Comparison of ENCODE assay signal across 32 cellular contexts in the genomic region with DNA sequence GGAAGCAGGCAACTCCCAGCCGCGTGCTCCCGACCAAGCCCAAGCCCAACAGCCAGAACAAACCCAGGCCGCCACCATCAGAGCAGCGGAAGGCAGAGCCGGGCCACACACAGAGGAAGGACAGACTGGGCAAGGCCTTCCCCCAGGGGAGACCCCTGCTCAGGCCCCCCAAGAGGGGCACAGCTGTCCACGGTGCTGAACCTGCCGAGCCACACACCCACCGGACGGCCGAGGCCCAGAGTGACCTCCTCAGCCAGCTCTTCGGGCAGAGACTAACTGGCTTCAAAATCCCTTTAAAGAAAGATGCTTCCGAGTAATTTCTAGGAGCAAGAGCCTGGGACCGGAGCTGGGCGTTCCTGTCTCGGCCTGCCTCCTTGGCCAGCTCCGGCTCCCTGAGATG.
"Had no signal": no experiment of that assay in that cellular context is flagged by ENCODE, and none has a peak within 500 bp of the region (broad histone marks: within the 10 kb centered on the region; RNA-seq: fewer than 3 reads in every experiment).

No MANE protein-coding gene starts in this region.

- H3K27me3 Mint-ChIP-seq: activated CD4-positive, alpha-beta memory T cell treated with anti-CD3 and anti-CD28 coated beads for 36 hours; activated CD4-positive, alpha-beta T cell treated with anti-CD3 and anti-CD28 coated beads for 36 hours; activated CD4-positive, alpha-beta T cell treated with anti-CD3 and anti-CD28 coated beads, Interleukin-2, amount 10 ng/mL, durations not matched to agents 24 days and 14 days; activated CD8-positive, alpha-beta memory T cell treated with anti-CD3 and anti-CD28 coated beads, Interleukin-2, amount 10 ng/mL, durations not matched to agents 7 days and 5 days; activated naive CD4-positive, alpha-beta T cell treated with anti-CD3 and anti-CD28 coated beads, Interleukin-2, amount 10 ng/mL, durations not matched to agents 7 days and 5 days; activated naive CD8-positive, alpha-beta T cell treated with anti-CD3 and anti-CD28 coated beads, Interleukin-2, amount 10 ng/mL, durations not matched to agents 7 days and 5 days; activated T-cell treated with anti-CD3 and anti-CD28 coated beads, Interleukin-2, amount 50 U/mL, for 24 hours; central memory CD8-positive, alpha-beta T cell had no signal

- H3K27ac ChIP-seq: ascending aorta, brain microvascular endothelial cell, coronary artery, dorsolateral prefrontal cortex had no signal

- H3K36me3 ChIP-seq: ascending aorta had no signal

- H3K9me3 ChIP-seq: ascending aorta had no signal

- H3K27me3 ChIP-seq: ascending aorta, brain microvascular endothelial cell had no signal

- H3K9me3 Mint-ChIP-seq: activated CD4-positive, alpha-beta memory T cell treated with anti-CD3 and anti-CD28 coated beads for 36 hours; activated CD4-positive, alpha-beta T cell treated with anti-CD3 and anti-CD28 coated beads, Interleukin-2, amount 10 ng/mL, durations not matched to agents 24 days and 14 days; activated naive CD4-positive, alpha-beta T cell treated with anti-CD3 and anti-CD28 coated beads, Interleukin-2, amount 10 ng/mL, durations not matched to agents 7 days and 5 days; activated naive CD4-positive, alpha-beta T cell treated with anti-CD3 and anti-CD28 coated beads, Interleukin-2, amount 50 U/mL, for 72 hours; activated naive CD8-positive, alpha-beta T cell treated with anti-CD3 and anti-CD28 coated beads, Interleukin-2, amount 10 ng/mL, durations not matched to agents 7 days and 5 days; activated T-cell treated with anti-CD3 and anti-CD28 coated beads, Interleukin-2, amount 50 U/mL, for 24 hours; activated T-cell treated with anti-CD3 and anti-CD28 coated beads, Interleukin-2, amount 50 U/mL, for 72 hours; central memory CD8-positive, alpha-beta T cell; dendritic cell treated with granulocyte-macrophage colony-stimulating factor and Interleukin-4, amounts not matched to agents 40 ng/mL and 50 ng/mL, for 4 days; endodermal cell; T-helper 1 cell treated with Interleukin-12 subunit alpha and Interleukin-12 subunit beta and Interleukin-4 antibody, amounts not matched to agents 30 μg/mL and 1 μg/mL, for 36 hours; T-helper 2 cell treated with Interferon-gamma antibody and Interleukin-4, amounts not matched to agents 5 μg/mL and 100 μg/mL, for 36 hours had no signal

- H3K27ac Mint-ChIP-seq: activated CD4-positive, alpha-beta memory T cell treated with anti-CD3 and anti-CD28 coated beads for 36 hours; activated CD4-positive, alpha-beta T cell treated with anti-CD3 and anti-CD28 coated beads for 36 hours; activated CD4-positive, alpha-beta T cell treated with anti-CD3 and anti-CD28 coated beads, Interleukin-2, amount 10 ng/mL, durations not matched to agents 24 days and 14 days; activated CD8-positive, alpha-beta memory T cell treated with anti-CD3 and anti-CD28 coated beads, Interleukin-2, amount 10 ng/mL, durations not matched to agents 7 days and 5 days; activated CD8-positive, alpha-beta T cell treated with anti-CD3 and anti-CD28 coated beads, Interleukin-2, amount 10 ng/mL, durations not matched to agents 7 days and 5 days; activated naive CD4-positive, alpha-beta T cell treated with anti-CD3 and anti-CD28 coated beads, Interleukin-2, amount 10 ng/mL, durations not matched to agents 7 days and 5 days; activated naive CD4-positive, alpha-beta T cell treated with anti-CD3 and anti-CD28 coated beads, Interleukin-2, amount 50 U/mL, for 72 hours; activated naive CD8-positive, alpha-beta T cell treated with anti-CD3 and anti-CD28 coated beads, Interleukin-2, amount 10 ng/mL, durations not matched to agents 7 days and 5 days; activated T-cell treated with anti-CD3 and anti-CD28 coated beads, Interleukin-2, amount 50 U/mL, for 24 hours; activated T-cell treated with anti-CD3 and anti-CD28 coated beads, Interleukin-2, amount 50 U/mL, for 72 hours; dendritic cell treated with granulocyte-macrophage colony-stimulating factor and Interleukin-4, amounts not matched to agents 40 ng/mL and 50 ng/mL, for 4 days; endodermal cell; T-helper 1 cell treated with Interleukin-12 subunit alpha and Interleukin-12 subunit beta and Interleukin-4 antibody, amounts not matched to agents 30 μg/mL and 1 μg/mL, for 36 hours; T-helper 2 cell treated with Interferon-gamma antibody and Interleukin-4, amounts not matched to agents 5 μg/mL and 100 μg/mL, for 36 hours had no signal

- FAIRE-seq: bronchial epithelial cell, frontal cortex had no signal

- DNase-seq: activated CD4-positive, alpha-beta memory T cell treated with anti-CD3 and anti-CD28 coated beads for 36 hours; activated CD4-positive, alpha-beta T cell treated with anti-CD3 and anti-CD28 coated beads for 36 hours; activated CD4-positive, alpha-beta T cell treated with anti-CD3 and anti-CD28 coated beads, Interleukin-2, amount 10 ng/mL, durations not matched to agents 24 days and 14 days; activated CD4-positive, CD25-positive, alpha-beta regulatory T cell; activated CD4-positive, CD25-positive, alpha-beta regulatory T cell treated with anti-CD3 and anti-CD28 coated beads, Interleukin-2, amount 50 U/mL, for 72 hours; activated CD8-positive, alpha-beta memory T cell treated with anti-CD3 and anti-CD28 coated beads, Interleukin-2, amount 10 ng/mL, durations not matched to agents 7 days and 5 days; activated CD8-positive, alpha-beta memory T cell treated with anti-CD3 and anti-CD28 coated beads, Interleukin-2, amount 50 U/mL, for 48 hours; activated CD8-positive, alpha-beta T cell treated with anti-CD3 and anti-CD28 coated beads, Interleukin-2, amount 10 ng/mL, durations not matched to agents 7 days and 5 days; activated gamma-delta T cell; activated naive CD4-positive, alpha-beta T cell; activated naive CD4-positive, alpha-beta T cell treated with anti-CD3 and anti-CD28 coated beads, Interleukin-2, amount 10 ng/mL, durations not matched to agents 7 days and 5 days; activated naive CD8-positive, alpha-beta T cell treated with anti-CD3 and anti-CD28 coated beads, Interleukin-2, amount 10 ng/mL, durations not matched to agents 7 days and 5 days; activated T-cell treated with anti-CD3 and anti-CD28 coated beads for 4 hours; activated T-cell treated with anti-CD3 and anti-CD28 coated beads, Interleukin-2, amount 50 U/mL, for 24 hours; activated T-cell treated with anti-CD3 and anti-CD28 coated beads, Interleukin-2, amount 50 U/mL, for 72 hours; brain microvascular endothelial cell; dorsolateral prefrontal cortex; effector memory CD4-positive, alpha-beta T cell; endodermal cell; foreskin fibroblast; head of caudate nucleus; T1000 had no signal

- H3K4me1 Mint-ChIP-seq: activated CD8-positive, alpha-beta memory T cell treated with anti-CD3 and anti-CD28 coated beads, Interleukin-2, amount 10 ng/mL, durations not matched to agents 7 days and 5 days; endodermal cell had no signal

- H3K36me3 Mint-ChIP-seq: activated CD4-positive, alpha-beta memory T cell treated with anti-CD3 and anti-CD28 coated beads for 36 hours; activated CD8-positive, alpha-beta memory T cell treated with anti-CD3 and anti-CD28 coated beads, Interleukin-2, amount 10 ng/mL, durations not matched to agents 7 days and 5 days; activated naive CD4-positive, alpha-beta T cell treated with anti-CD3 and anti-CD28 coated beads, Interleukin-2, amount 10 ng/mL, durations not matched to agents 7 days and 5 days; activated naive CD4-positive, alpha-beta T cell treated with anti-CD3 and anti-CD28 coated beads, Interleukin-2, amount 50 U/mL, for 72 hours; activated naive CD8-positive, alpha-beta T cell treated with anti-CD3 and anti-CD28 coated beads, Interleukin-2, amount 10 ng/mL, durations not matched to agents 7 days and 5 days had no signal

- H3K4me3 ChIP-seq: ascending aorta, coronary artery, dorsolateral prefrontal cortex had no signal

- ATAC-seq: activated CD4-positive, alpha-beta T cell treated with anti-CD3 and anti-CD28 coated beads for 36 hours; activated CD8-positive, alpha-beta memory T cell treated with anti-CD3 and anti-CD28 coated beads, Interleukin-2, amount 10 ng/mL, durations not matched to agents 7 days and 5 days; activated CD8-positive, alpha-beta T cell treated with anti-CD3 and anti-CD28 coated beads, Interleukin-2, amount 10 ng/mL, durations not matched to agents 7 days and 5 days; activated naive CD4-positive, alpha-beta T cell treated with anti-CD3 and anti-CD28 coated beads, Interleukin-2, amount 50 U/mL, for 72 hours; activated T-cell treated with anti-CD3 and anti-CD28 coated beads, Interleukin-2, amount 50 U/mL, for 72 hours; esophagus mucosa had no signal

- H3K4me3 Mint-ChIP-seq: activated CD4-positive, alpha-beta memory T cell treated with anti-CD3 and anti-CD28 coated beads for 36 hours; activated CD4-positive, alpha-beta T cell treated with anti-CD3 and anti-CD28 coated beads for 36 hours; activated CD4-positive, alpha-beta T cell treated with anti-CD3 and anti-CD28 coated beads, Interleukin-2, amount 10 ng/mL, durations not matched to agents 24 days and 14 days; activated CD8-positive, alpha-beta memory T cell treated with anti-CD3 and anti-CD28 coated beads, Interleukin-2, amount 10 ng/mL, durations not matched to agents 7 days and 5 days; activated CD8-positive, alpha-beta T cell treated with anti-CD3 and anti-CD28 coated beads, Interleukin-2, amount 10 ng/mL, durations not matched to agents 7 days and 5 days; activated naive CD4-positive, alpha-beta T cell treated with anti-CD3 and anti-CD28 coated beads, Interleukin-2, amount 10 ng/mL, durations not matched to agents 7 days and 5 days; activated naive CD8-positive, alpha-beta T cell treated with anti-CD3 and anti-CD28 coated beads, Interleukin-2, amount 10 ng/mL, durations not matched to agents 7 days and 5 days; activated T-cell treated with anti-CD3 and anti-CD28 coated beads, Interleukin-2, amount 50 U/mL, for 24 hours; activated T-cell treated with anti-CD3 and anti-CD28 coated beads, Interleukin-2, amount 50 U/mL, for 72 hours; central memory CD8-positive, alpha-beta T cell; dendritic cell treated with granulocyte-macrophage colony-stimulating factor and Interleukin-4, amounts not matched to agents 40 ng/mL and 50 ng/mL, for 4 days; endodermal cell; T-helper 1 cell treated with Interleukin-12 subunit alpha and Interleukin-12 subunit beta and Interleukin-4 antibody, amounts not matched to agents 30 μg/mL and 1 μg/mL, for 36 hours; T-helper 2 cell treated with Interferon-gamma antibody and Interleukin-4, amounts not matched to agents 5 μg/mL and 100 μg/mL, for 36 hours had no signal
